Comparison of ENCODE assay signal across 23 cellular contexts in genomic region chr1:34013136-34013535, GRCh38.
"Had no signal": no experiment of that assay in that cellular context is flagged by ENCODE, and none has a peak within 500 bp of the region (broad histone marks: within the 10 kb centered on the region; RNA-seq: fewer than 3 reads in every experiment).

No MANE protein-coding gene starts in this region.

- DNase-seq: activated B cell treated with CpG ODN at 0.5 μM for 24 hours; activated CD4-positive, alpha-beta T cell treated with anti-CD3 and anti-CD28 coated beads for 48 hours; activated CD4-positive, alpha-beta T cell treated with anti-CD3 and anti-CD28 coated beads, Interleukin-2, amount 50 U/mL, for 1 hour; activated CD4-positive, alpha-beta T cell treated with anti-CD3 and anti-CD28 coated beads, Interleukin-2, amount 50 U/mL, for 48 hours; activated CD8-positive, alpha-beta memory T cell treated with anti-CD3 and anti-CD28 coated beads for 24 hours; activated CD8-positive, alpha-beta T cell treated with anti-CD3 and anti-CD28 coated beads for 36 hours; activated effector memory CD4-positive, alpha-beta T cell treated with Interleukin-2 at 50 U/mL for 16 hours; activated gamma-delta T cell treated with Interleukin-2 at 50 U/mL for 16 hours; activated naive CD4-positive, alpha-beta T cell treated with anti-CD3 and anti-CD28 coated beads, Interleukin-2, amount 50 U/mL, for 16 hours; activated naive CD4-positive, alpha-beta T cell treated with Interleukin-2 at 50 U/mL for 16 hours; activated T-cell treated with anti-CD3 and anti-CD28 coated beads, Interleukin-2, amount 50 U/mL, for 4 hours; amniotic stem cell; aorta; body of pancreas; central memory CD4-positive, alpha-beta T cell; effector CD8-positive, alpha-beta T cell; foreskin fibroblast; T-helper 2 cell; WERI-Rb-1 had no signal

- H3K9me3 ChIP-seq: body of pancreas had no signal

- H3K4me3 ChIP-seq: body of pancreas, cardiac muscle cell had no signal

- FAIRE-seq: colon, frontal cortex, TTC549 had no signal

- H3K27ac ChIP-seq: body of pancreas, WERI-Rb-1 had no signal

- H3K27me3 ChIP-seq: body of pancreas, cardiac muscle cell had no signal

- H3K36me3 ChIP-seq: cardiac muscle cell, WERI-Rb-1 had no signal
